Comparison of ENCODE assay signal across 14 cellular contexts in the genomic region with DNA sequence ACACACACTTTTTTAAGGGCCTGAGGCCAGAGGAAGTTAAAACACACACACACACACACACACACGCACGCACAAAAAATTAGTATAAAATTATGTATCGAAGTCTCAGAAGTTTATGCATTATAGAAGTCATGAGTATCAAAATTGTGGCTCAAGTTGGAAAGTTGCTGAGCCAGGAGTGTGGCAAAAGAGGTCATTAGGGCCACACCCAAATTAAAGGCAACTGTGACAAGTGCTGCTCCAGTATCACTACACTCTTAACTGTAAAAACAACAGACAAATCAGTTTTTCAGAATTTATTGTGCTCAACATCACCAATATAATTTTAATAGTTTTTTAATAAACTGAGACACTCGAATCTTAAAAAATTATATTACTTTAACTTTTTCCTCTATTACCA. TPM values are rescaled to one million over a fixed set of nuclear protein-coding genes. Genes with fewer than 3 reads are reported as not detected.
DNase-seq lines count a peak whose midpoint lies in the region; ATAC-seq and TF ChIP-seq lines count a peak whose summit lies in the region.
"Had no signal": no experiment of that assay in that cellular context is flagged by ENCODE, and none has a peak within 500 bp of the region (broad histone marks: within the 10 kb centered on the region; RNA-seq: fewer than 3 reads in every experiment).

No MANE protein-coding gene starts in this region.

- H3K27ac Mint-ChIP-seq in activated naive CD8-positive, alpha-beta T cell: peak overlapping the region; percentile 95
- H3K27ac Mint-ChIP-seq in type B pancreatic cell: peak overlapping the region; percentile 59

- intact Hi-C loops in Right ventricle myocardium inferior (cut with DNase I) (no loop called here), heart left ventricle (cut with DNase I) (no loop called here), left colon (cut with DNase I, micrococcal nuclease) (no loop called here)

- 85 to 95% (median 93%) methylated on average over 4 of the region's 4 CpGs for WGBS in heart left ventricle, 4 donors

- peaks cover 67% of the 10 kb centered on the region for H3K4me1 Mint-ChIP-seq in activated naive CD8-positive, alpha-beta T cell (ENCODE audit: low read depth)
- peaks cover 12% of the 10 kb centered on the region for H3K4me1 Mint-ChIP-seq in type B pancreatic cell (ENCODE audit: unreplicated experiment)

- peak overlapping the region in 1 of 12 donors; percentile 65 for H3K27ac ChIP-seq in heart left ventricle
- H3K27ac ChIP-seq: ovary had no signal

- TF ChIP-seq POLR2A in heart left ventricle (IDR thresholded peaks at IDR 0.05): no peak

- H3K4me3 Mint-ChIP-seq in activated naive CD8-positive, alpha-beta T cell: peak overlapping the region; percentile 64
- H3K4me3 Mint-ChIP-seq in type B pancreatic cell: no peak overlapping the region

- peaks cover 18% of the 10 kb centered on the region for H3K36me3 Mint-ChIP-seq in activated naive CD8-positive, alpha-beta T cell
- H3K36me3 Mint-ChIP-seq in type B pancreatic cell: peaks cover 35% of the 10 kb centered on the region

- H3K4me1 ChIP-seq in heart left ventricle: peaks cover 0 to 49% (median 38%) of the 10 kb centered on the region in 12 donors

- H3K36me3 ChIP-seq in heart left ventricle: peaks cover 0 to 41% (median 31%) of the 10 kb centered on the region in 9 donors
- H3K36me3 ChIP-seq: ovary had no signal

- TF ChIP-seq CTCF in heart left ventricle (IDR thresholded peaks at IDR 0.05): no peak
- TF ChIP-seq CTCF in type B pancreatic cell (conservative IDR thresholded peaks at IDR 0.05): no peak

- H3K27me3 Mint-ChIP-seq in activated naive CD8-positive, alpha-beta T cell: no peaks in the 10 kb centered on the region
- H3K27me3 Mint-ChIP-seq in type B pancreatic cell: no peaks in the 10 kb centered on the region

- H3K9me3 Mint-ChIP-seq in activated naive CD8-positive, alpha-beta T cell (ENCODE audit: low read depth): no peaks in the 10 kb centered on the region
- H3K9me3 Mint-ChIP-seq in type B pancreatic cell: peaks cover 6% of the 10 kb centered on the region

- H3K4me3 ChIP-seq in heart left ventricle: no peak overlapping the region
- H3K4me3 ChIP-seq: ovary had no signal

- H3K27me3 ChIP-seq in heart left ventricle: no peaks in the 10 kb centered on the region
- H3K27me3 ChIP-seq: ovary had no signal

- peak; percentile 48 for ATAC-seq in Right ventricle myocardium inferior
- ATAC-seq in heart left ventricle: no peak
- ATAC-seq in left colon: peak; percentile 62
- ATAC-seq in HG03442 (IDR thresholded peaks at IDR 0.05; ENCODE audit: unreplicated experiment): no peak

- no peak for DNase-seq in Right ventricle myocardium inferior (ENCODE audit: missing footprints)
- no peak for DNase-seq in heart left ventricle
- DNase-seq in left colon: no peak
- no peak for DNase-seq in type B pancreatic cell (ENCODE audit: extremely low spot score, unreplicated experiment)
- DNase-seq in NCI-H226: no peak
- DNase-seq in NCI-H748 treated with DMSO at 0.1 percent for 48 hours (lab: John Stamatoyannopoulos, UW): no peak
- DNase-seq: central memory CD4-positive, alpha-beta T cell; DMS79; hippocampal formation; MV-4-11; NCI-H2171 had no signal

- peaks cover 0 to 7% (median 2%) of the 10 kb centered on the region in 12 donors for H3K9me3 ChIP-seq in heart left ventricle
- H3K9me3 ChIP-seq: ovary had no signal

RNA-seq across cellular contexts. Expression of gene YWHAQ, which starts 36.9 kb away (rescaled TPM):
- total RNA-seq in Right ventricle myocardium inferior (116 TPM), heart left ventricle (100 to 1,000 TPM; 169 to 310 (median 213) TPM), left colon (100 to 1,000 TPM; 163 to 227 TPM), type B pancreatic cell (ENCODE audit: low replicate concordance) (318 and 354 TPM in 2 replicates)
- 100 to 1,000 TPM in 1 of 2 donors, 10 to 100 TPM in 1; 91.0 to 249 TPM for polyA plus RNA-seq in heart left ventricle

RNA-seq across cellular contexts. Expression of gene ADAM17, which starts 38.3 kb away (rescaled TPM):
- total RNA-seq in Right ventricle myocardium inferior (13.5 TPM), heart left ventricle (10 to 100 TPM in 8 of 9 donors, 1 to 10 TPM in 1; 8.9 to 22.4 (median 15.1) TPM), left colon (10 to 100 TPM; 21.3 to 22.0 TPM), type B pancreatic cell (ENCODE audit: low replicate concordance) (33.5 and 37.6 TPM in 2 replicates)
- polyA plus RNA-seq in heart left ventricle: 10 to 100 TPM in 1 of 2 donors, 1 to 10 TPM in 1; 6.5 to 12.1 TPM

Comparison
In these comparisons a context has a peak if more than half of its experiments do, and no peak if none do; other contexts are left out.
1. ATAC-seq: peak in Right ventricle myocardium inferior (single experiment) and left colon (single experiment); none in heart left ventricle (0 of 4) and HG03442 (single experiment).